27 cellular contexts compared by ENCODE assay signal in the genomic region with DNA sequence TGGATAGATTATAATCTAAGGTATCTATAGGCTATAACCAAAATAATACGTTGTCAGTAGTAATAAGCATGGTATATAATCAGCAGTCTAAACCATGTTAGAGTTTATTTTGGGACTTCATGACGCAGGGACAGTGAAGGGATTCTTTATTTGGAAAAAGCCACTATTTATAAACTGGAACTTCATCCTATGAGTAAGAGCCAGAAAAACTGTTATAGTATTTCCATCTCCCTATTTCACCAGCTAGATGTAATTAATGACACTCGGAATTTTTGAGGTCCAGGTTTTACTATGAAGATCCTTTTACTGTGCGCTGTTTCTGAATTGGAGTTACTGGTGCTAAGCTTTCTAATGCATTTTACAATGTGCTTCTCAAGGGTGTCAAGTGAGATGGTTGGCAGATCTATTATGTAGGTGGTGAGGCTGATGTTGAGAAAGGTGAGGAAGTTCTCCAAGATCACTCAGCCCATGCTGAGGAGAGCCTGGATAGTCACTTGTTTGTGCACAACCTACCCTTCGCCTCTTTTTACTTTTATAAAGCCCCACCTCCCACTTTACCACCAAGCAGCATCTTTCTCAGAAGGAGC.
DNase-seq lines count a peak whose midpoint lies in the region; ATAC-seq, FAIRE-seq and TF ChIP-seq lines count a peak whose summit lies in the region.
"Had no signal": no experiment of that assay in that cellular context is flagged by ENCODE, and none has a peak within 500 bp of the region (broad histone marks: within the 10 kb centered on the region; RNA-seq: fewer than 3 reads in every experiment).

No MANE protein-coding gene starts in this region.

- no peaks in the 10 kb centered on the region for H3K9me3 ChIP-seq in BLaER1
- H3K9me3 ChIP-seq in endodermal cell (ENCODE audit: control insufficient read depth, low read length), result no peaks in the 10 kb centered on the region
- H3K9me3 ChIP-seq in pancreas, result no peaks in the 10 kb centered on the region
- H3K9me3 ChIP-seq: Peyer's patch, SK-N-SH, upper lobe of left lung had no signal

- no peak for ATAC-seq in GM21528 (IDR thresholded peaks at IDR 0.05; ENCODE audit: low FRiP score, unreplicated experiment)
- ATAC-seq in pancreas, result no peak

- intact Hi-C loops in Calu3 (cut with micrococcal nuclease; ENCODE audit: unreplicated experiment), result loop anchor here (5.0 kb wide), 1 partner anchor 33 kb away; no protein-coding TSS in a partner anchor
- intact Hi-C loops in pancreas (cut with DNase I), result no loop called here

- H3K27me3 ChIP-seq in BLaER1 (no peaks in the 10 kb centered on the region), endodermal cell (ENCODE audit: control insufficient read depth, insufficient read depth, low read length, poor library complexity, severe bottlenecking) (no peaks in the 10 kb centered on the region), pancreas (no peaks in the 10 kb centered on the region)
- H3K27me3 ChIP-seq: Peyer's patch, upper lobe of left lung had no signal

- H3K4me1 Mint-ChIP-seq in endodermal cell (peaks cover 58% of the 10 kb centered on the region), nephron progenitor cell (peaks cover 100% of the 10 kb centered on the region), Calu3 (ENCODE audit: low read depth, unreplicated experiment) (peaks cover 34% of the 10 kb centered on the region)

- H3K36me3 ChIP-seq in BLaER1, result peaks cover 86% of the 10 kb centered on the region
- H3K36me3 ChIP-seq in endodermal cell (ENCODE audit: control insufficient read depth, insufficient read depth, low read length), result peaks cover 6% of the 10 kb centered on the region
- peaks cover 0 to 6% (median 0%) of the 10 kb centered on the region in 3 donors for H3K36me3 ChIP-seq in pancreas

- H3K9me3 Mint-ChIP-seq in endodermal cell (no peaks in the 10 kb centered on the region), nephron progenitor cell (no peaks in the 10 kb centered on the region), Calu3 (ENCODE audit: low read depth, unreplicated experiment) (no peaks in the 10 kb centered on the region)
- H3K9me3 Mint-ChIP-seq: CD8-positive, alpha-beta memory T cell; memory B cell; stimulated activated naive CD8-positive, alpha-beta T cell treated with anti-CD3 and anti-CD28 coated beads, Interleukin-15, Interleukin-2, amounts not matched to agents 100 ng/mL and 50 ng/mL, for 24 hours had no signal

- H3K4me1 ChIP-seq in BLaER1, result peaks cover 98% of the 10 kb centered on the region
- peaks cover 25% of the 10 kb centered on the region for H3K4me1 ChIP-seq in endodermal cell (ENCODE audit: control insufficient read depth, insufficient read depth, low read length)
- H3K4me1 ChIP-seq in pancreas, result peaks cover 0 to 4% (median 0%) of the 10 kb centered on the region in 3 donors

- no peak overlapping the region for H3K27ac Mint-ChIP-seq in endodermal cell
- peak overlapping the region; percentile 100 for H3K27ac Mint-ChIP-seq in nephron progenitor cell
- no peak overlapping the region for H3K27ac Mint-ChIP-seq in Calu3 (ENCODE audit: unreplicated experiment)
- H3K27ac Mint-ChIP-seq: memory B cell; stimulated activated naive CD8-positive, alpha-beta T cell treated with anti-CD3 and anti-CD28 coated beads, Interleukin-15, Interleukin-2, amounts not matched to agents 100 ng/mL and 50 ng/mL, for 24 hours had no signal

- 98 to 100% methylated on average over 5 of the region's 5 CpGs for WGBS in endodermal cell (ENCODE audit: insufficient coverage in 1 of 2, insufficient read length in 1 of 2), 2 experiments
- 90 to 93% methylated on average over 5 of the region's 5 CpGs for WGBS in pancreas, 2 donors

- peak overlapping the region; percentile 16; the same call in 1 of the 2 replicates for H3K4me3 ChIP-seq in BLaER1
- no peak overlapping the region for H3K4me3 ChIP-seq in endodermal cell (ENCODE audit: low read length)
- no peak overlapping the region for H3K4me3 ChIP-seq in pancreas
- H3K4me3 ChIP-seq: Peyer's patch, upper lobe of left lung had no signal

- DNase-seq in HT-29 (ENCODE audit: low spot score), result peak; percentile 13
- DNase-seq in endodermal cell, result no peak
- no peak for DNase-seq in nephron progenitor cell
- no peak for DNase-seq in Calu3
- DNase-seq in GM20000 (ENCODE audit: low spot score), result no peak
- DNase-seq in pancreas, result no peak
- DNase-seq: ACHN; activated CD4-positive, alpha-beta T cell treated with anti-CD3 and anti-CD28 coated beads for 48 hours; activated gamma-delta T cell treated with Interleukin-2 at 50 U/mL for 16 hours; amniotic stem cell; CD8-positive, alpha-beta memory T cell; cerebellar nuclear complex; NCI-H1092 treated with DMSO at 0.1 percent for 48 hours; NCI-H2171; NCI-H774; Peyer's patch; SK-N-SH; stimulated activated CD4-positive, alpha-beta T cell treated with anti-CD3 and anti-CD28 coated beads, Interleukin-2, amount 100 ng/mL, for 24 hours; T-helper 9 cell; upper lobe of left lung had no signal

- H3K27ac ChIP-seq in BLaER1 (peak overlapping the region; percentile 76; the same call in 1 of the 2 replicates), endodermal cell (ENCODE audit: low read depth, low read length) (peak overlapping the region; percentile 94), pancreas (no peak overlapping the region)
- H3K27ac ChIP-seq: KMS-11, Peyer's patch, upper lobe of left lung had no signal

- H4K20me1 ChIP-seq in BLaER1, result peaks cover 100% of the 10 kb centered on the region

- TF ChIP-seq CTCF in endodermal cell (conservative IDR thresholded peaks at IDR 0.05) (no peak), nephron progenitor cell (IDR thresholded peaks at IDR 0.05) (no peak), Calu3 (IDR thresholded peaks at IDR 0.05; ENCODE audit: unreplicated experiment) (no peak), GM20000 (IDR thresholded peaks at IDR 0.05; ENCODE audit: extremely low read depth, missing control alignments) (no peak), pancreas (IDR thresholded peaks at IDR 0.05) (no peak)

- H3K9ac ChIP-seq in BLaER1, result peak overlapping the region; percentile 51; the same call in 1 of the 2 replicates
- no peak overlapping the region for H3K9ac ChIP-seq in endodermal cell (ENCODE audit: extremely low read depth, low read length, poor library complexity, severe bottlenecking)
- H3K9ac ChIP-seq: KMS-11, SK-N-SH had no signal

- BruUV-seq in Calu3 (replicated peaks; lab: Mats Ljungman, UMichigan), result no TSS peak

- H3K27me3 Mint-ChIP-seq in endodermal cell (ENCODE audit: insufficient read depth) (no peaks in the 10 kb centered on the region), nephron progenitor cell (ENCODE audit: low read depth, poor library complexity) (no peaks in the 10 kb centered on the region), Calu3 (ENCODE audit: unreplicated experiment) (no peaks in the 10 kb centered on the region)
- H3K27me3 Mint-ChIP-seq: memory B cell; stimulated activated naive CD8-positive, alpha-beta T cell treated with anti-CD3 and anti-CD28 coated beads, Interleukin-15, Interleukin-2, amounts not matched to agents 100 ng/mL and 50 ng/mL, for 24 hours had no signal

- FAIRE-seq in pancreas (lab: Jason Lieb, UNC), result no peak
- FAIRE-seq: GM18507, keratinocyte had no signal

- H3K4me3 Mint-ChIP-seq in endodermal cell (no peak overlapping the region), nephron progenitor cell (peak overlapping the region; percentile 69), Calu3 (ENCODE audit: low read depth, unreplicated experiment) (no peak overlapping the region)
- H3K4me3 Mint-ChIP-seq: CD8-positive, alpha-beta memory T cell; memory B cell; stimulated activated naive CD8-positive, alpha-beta T cell treated with anti-CD3 and anti-CD28 coated beads, Interleukin-15, Interleukin-2, amounts not matched to agents 100 ng/mL and 50 ng/mL, for 24 hours had no signal

- H3K4me2 ChIP-seq in BLaER1, result peak overlapping the region; percentile 70
- H3K4me2 ChIP-seq: KMS-11, SK-N-SH had no signal

- peaks cover 12% of the 10 kb centered on the region for H3K36me3 Mint-ChIP-seq in endodermal cell (ENCODE audit: low read depth)
- peaks cover 30% of the 10 kb centered on the region for H3K36me3 Mint-ChIP-seq in nephron progenitor cell (ENCODE audit: low read depth)
- H3K36me3 Mint-ChIP-seq in Calu3 (ENCODE audit: insufficient read depth, unreplicated experiment), result no peaks in the 10 kb centered on the region

- CTCF ChIA-PET in Calu3 (lab: Charles Lee), result no interaction called here

Comparison
In these comparisons a context has a peak if more than half of its experiments do, and no peak if none do; other contexts are left out.
1. H3K27ac ChIP-seq: peak in BLaER1 (single experiment) and endodermal cell (single experiment); none in pancreas (0 of 4).